ENCODE assay signal across 20 cellular contexts in the genomic region with DNA sequence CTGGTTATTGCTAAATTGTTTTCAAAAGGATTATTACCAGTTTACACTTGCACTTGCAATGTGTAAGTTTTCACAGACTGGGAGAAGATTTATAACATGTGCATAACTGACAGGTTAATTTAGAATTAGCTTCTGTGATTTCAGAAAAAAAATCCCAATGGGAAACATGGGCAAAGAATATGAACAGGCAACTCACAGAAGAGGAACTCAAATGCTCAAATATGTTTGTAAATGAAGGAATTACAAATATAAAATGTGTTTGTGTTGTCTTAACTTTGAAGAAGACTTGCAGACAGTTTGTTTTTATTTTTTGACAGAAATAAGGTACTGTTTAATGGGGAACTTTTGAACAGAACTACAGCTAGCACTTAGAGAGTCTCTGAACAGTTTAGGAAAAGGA. TPM values are rescaled to one million over a fixed set of nuclear protein-coding genes. Genes with fewer than 3 reads are reported as not detected.
DNase-seq lines count a peak whose midpoint lies in the region; TF ChIP-seq lines count a peak whose summit lies in the region.
"Had no signal": no experiment of that assay in that cellular context is flagged by ENCODE, and none has a peak within 500 bp of the region (broad histone marks: within the 10 kb centered on the region; RNA-seq: fewer than 3 reads in every experiment).

No MANE protein-coding gene starts in this region.

- intact Hi-C loops in esophagus muscularis mucosa (cut with DNase I): no loop called here

- H2BK5ac ChIP-seq in mesenchymal stem cell (ENCODE audit: low read depth, low read length, poor library complexity, severe bottlenecking): no peak overlapping the region

- no peak for TF ChIP-seq CTCF in HEK293 (tag by site-specific recombination; IDR thresholded peaks at IDR 0.05)
- TF ChIP-seq CTCF in esophagus muscularis mucosa (IDR thresholded peaks at IDR 0.05): no peak

- H3K36me3 ChIP-seq in HEK293 (ENCODE audit: control insufficient read depth in 2 of 2, insufficient read depth in 1 of 2, low read length in 2 of 2) (peaks cover 0 to 13% of the 10 kb centered on the region in 2 experiments; a peak in 1 of 3 replicates), SJSA1 (peaks cover 48% of the 10 kb centered on the region), mesenchymal stem cell (ENCODE audit: control insufficient read depth in 1 of 2, insufficient read depth in 2 of 2, low read depth in 1 of 2, low read length in 2 of 2) (peaks cover 6 to 18% of the 10 kb centered on the region in 2 experiments), skeletal muscle satellite cell (ENCODE audit: insufficient read depth, low read length) (peaks cover 5% of the 10 kb centered on the region), esophagus muscularis mucosa (peaks cover 0 to 15% (median 4%) of the 10 kb centered on the region in 4 donors)

- H3K4me3 ChIP-seq in HEK293 (ENCODE audit: low read depth, low read length) (no peak overlapping the region), SJSA1 (no peak overlapping the region), mesenchymal stem cell (ENCODE audit: insufficient read depth in 1 of 2, low read depth in 1 of 2, low read length in 2 of 2) (no peak overlapping the region), skeletal muscle satellite cell (ENCODE audit: low read length) (peak overlapping the region; percentile 39), esophagus muscularis mucosa (no peak overlapping the region)
- H3K4me3 ChIP-seq: GM12878 had no signal

- H2BK15ac ChIP-seq in mesenchymal stem cell (ENCODE audit: low read depth, poor library complexity, severe bottlenecking): no peak overlapping the region

- peaks cover 9% of the 10 kb centered on the region for H3K79me1 ChIP-seq in mesenchymal stem cell (replicated peaks; ENCODE audit: low read length, poor library complexity, severe bottlenecking)

- H3K27me3 ChIP-seq in SJSA1 (replicated peaks) (no peaks in the 10 kb centered on the region), mesenchymal stem cell (ENCODE audit: control insufficient read depth in 1 of 2, insufficient read depth in 1 of 2, low read length in 2 of 2) (no peaks in the 10 kb centered on the region), skeletal muscle satellite cell (ENCODE audit: control insufficient read depth, insufficient read depth, low read length) (no peaks in the 10 kb centered on the region), esophagus muscularis mucosa (no peaks in the 10 kb centered on the region)

- no peak overlapping the region for H2AK5ac ChIP-seq in mesenchymal stem cell (ENCODE audit: low read length, severe bottlenecking)

- no peak overlapping the region for H4K8ac ChIP-seq in mesenchymal stem cell (ENCODE audit: low read length)

- peaks cover 7% of the 10 kb centered on the region; the same call in 1 of the 2 replicates for H3K4me1 ChIP-seq in HEK293 (ENCODE audit: control insufficient read depth, insufficient read depth, low read length)
- peaks cover 85% of the 10 kb centered on the region for H3K4me1 ChIP-seq in SJSA1 (replicated peaks)
- peaks cover 1% of the 10 kb centered on the region for H3K4me1 ChIP-seq in mesenchymal stem cell (ENCODE audit: control insufficient read depth, insufficient read depth, low read depth, low read length)
- H3K4me1 ChIP-seq in skeletal muscle satellite cell (ENCODE audit: control insufficient read depth, insufficient read depth, low read length): peaks cover 61% of the 10 kb centered on the region
- peaks cover 17 to 48% (median 40%) of the 10 kb centered on the region in 4 donors for H3K4me1 ChIP-seq in esophagus muscularis mucosa

- H2BK120ac ChIP-seq in mesenchymal stem cell (ENCODE audit: low read depth, low read length): no peak overlapping the region

- H3K9ac ChIP-seq in mesenchymal stem cell (ENCODE audit: low read length) (no peak overlapping the region), skeletal muscle satellite cell (ENCODE audit: low read depth, low read length) (no peak overlapping the region)
- H3K9ac ChIP-seq: KMS-11 had no signal

- H2AFZ ChIP-seq in mesenchymal stem cell (ENCODE audit: low read depth, low read length): no peak overlapping the region

- no peak overlapping the region for H2BK12ac ChIP-seq in mesenchymal stem cell (ENCODE audit: low read length in 2 of 2)

- H3K14ac ChIP-seq in mesenchymal stem cell (ENCODE audit: low read length in 2 of 2): no peak overlapping the region

- CTCF ChIA-PET in HEK293 (lab: Yijun Ruan, JAX): interaction anchor here (0.6 to 0.7 kb wide), 3 partner anchors 163 to 1295 kb away, joined by 3 to 4 read pairs (median 4); no protein-coding TSS in a partner anchor

- H3K4me2 ChIP-seq in mesenchymal stem cell (ENCODE audit: low read length, poor library complexity, severe bottlenecking) (no peak overlapping the region), skeletal muscle satellite cell (ENCODE audit: low read length) (peak overlapping the region; percentile 65)
- H3K4me2 ChIP-seq: KMS-11 had no signal

- H3K27ac ChIP-seq in HEK293 (ENCODE audit: extremely low read depth, low read depth, low read length): no peak overlapping the region
- peak overlapping the region; percentile 94 for H3K27ac ChIP-seq in SJSA1
- peak overlapping the region; percentile 51 for H3K27ac ChIP-seq in mesenchymal stem cell (ENCODE audit: low read length, poor library complexity, severe bottlenecking)
- peak overlapping the region in 1 of 4 donors; percentile 67 for H3K27ac ChIP-seq in esophagus muscularis mucosa (replicated peaks in 1 of 4)
- H3K27ac ChIP-seq: KMS-11, RWPE1 had no signal

- POLR2A ChIA-PET in HEK293 (lab: Yijun Ruan, JAX): interaction anchor here (1.3 kb wide), 1 partner anchor 8 kb away, joined by 4 read pairs; a partner anchor contains a TSS

- DNase-seq in SJSA1 (ENCODE audit: low read depth in 1 of 2, low spot score in 2 of 2): no peak
- no peak for DNase-seq in mesenchymal stem cell
- no peak for DNase-seq in activated gamma-delta T cell treated with Interleukin-2 at 50 U/mL for 16 hours
- no peak for DNase-seq in NCI-H446 (lab: John Stamatoyannopoulos, UW)
- DNase-seq in esophagus muscularis mucosa (ENCODE audit: extremely low spot score): no peak
- DNase-seq: C1 segment of cervical spinal cord; CD4-positive, alpha-beta memory T cell; COR-L47; DMS 273 treated with DMSO at 0.1 percent for 48 hours; DMS79; GDM1; MM.1S; NCI-H2029 treated with DMSO at 0.1 percent for 48 hours; NCI-H69; SHP77 had no signal

- peak overlapping the region; percentile 28 to 77 for H3K18ac ChIP-seq in mesenchymal stem cell (ENCODE audit: low read depth in 1 of 2, low read length in 2 of 2)

- peak overlapping the region in 1 of 2 experiments; percentile 13 for H3K4ac ChIP-seq in mesenchymal stem cell (ENCODE audit: low read depth in 1 of 2, low read length in 2 of 2)

- no peak for TF ChIP-seq POLR2A in esophagus muscularis mucosa (IDR thresholded peaks at IDR 0.05; ENCODE audit: low read depth)

- H3K23ac ChIP-seq in mesenchymal stem cell (ENCODE audit: low read length in 2 of 2): no peak overlapping the region

- no peaks in the 10 kb centered on the region for H3K9me3 ChIP-seq in HEK293 (ENCODE audit: control insufficient read depth, insufficient read depth, low read depth, low read length)
- H3K9me3 ChIP-seq in SJSA1 (replicated peaks): no peaks in the 10 kb centered on the region
- H3K9me3 ChIP-seq in mesenchymal stem cell (ENCODE audit: control insufficient read depth, low read length): no peaks in the 10 kb centered on the region
- no peaks in the 10 kb centered on the region for H3K9me3 ChIP-seq in skeletal muscle satellite cell (replicated peaks; ENCODE audit: low read length)
- H3K9me3 ChIP-seq in esophagus muscularis mucosa: no peaks in the 10 kb centered on the region

- no peak for TF ChIP-seq EP300 in esophagus muscularis mucosa (IDR thresholded peaks at IDR 0.05)

- H4K91ac ChIP-seq in mesenchymal stem cell (ENCODE audit: low read length): no peak overlapping the region

TF ChIP-seq in HEK293, 187 proteins besides CTCF, POLR2A, EP300 and RAD21:
- TF ChIP-seq, protein P1, sequence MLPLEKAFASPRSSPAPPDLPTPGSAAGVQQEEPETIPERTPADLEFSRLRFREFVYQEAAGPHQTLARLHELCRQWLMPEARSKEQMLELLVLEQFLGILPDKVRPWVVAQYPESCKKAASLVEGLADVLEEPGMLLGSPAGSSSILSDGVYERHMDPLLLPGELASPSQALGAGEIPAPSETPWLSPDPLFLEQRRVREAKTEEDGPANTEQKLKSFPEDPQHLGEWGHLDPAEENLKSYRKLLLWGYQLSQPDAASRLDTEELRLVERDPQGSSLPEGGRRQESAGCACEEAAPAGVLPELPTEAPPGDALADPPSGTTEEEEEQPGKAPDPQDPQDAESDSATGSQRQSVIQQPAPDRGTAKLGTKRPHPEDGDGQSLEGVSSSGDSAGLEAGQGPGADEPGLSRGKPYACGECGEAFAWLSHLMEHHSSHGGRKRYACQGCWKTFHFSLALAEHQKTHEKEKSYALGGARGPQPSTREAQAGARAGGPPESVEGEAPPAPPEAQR (tag by site-specific recombination; IDR thresholded peaks at IDR 0.05): no peak
- TF ChIP-seq SETDB1 (IDR thresholded peaks at IDR 0.05; ENCODE audit: insufficient read length, low read length): peak; percentile 23
TF ChIP-seq in HEK293: peak in this region for 1.

RNA-seq across cellular contexts. Expression of a gene that starts 8.4 kb away (rescaled TPM):
- 123 and 129 TPM in 2 replicates for total RNA-seq in SJSA1 (2014; rRNA removed; shearing (Covaris generic))
- 32.4 TPM for polyA plus RNA-seq in mesenchymal stem cell (2013, experiment 1 of 2)
- polyA plus RNA-seq in mesenchymal stem cell (2013, experiment 2 of 2): 34.3 TPM
- 39.0 and 45.2 TPM in 2 replicates for total RNA-seq in skeletal muscle satellite cell (2012; rRNA removed)
- 10 to 100 TPM; 27.3 to 52.3 (median 33.4) TPM for total RNA-seq in esophagus muscularis mucosa

RNA-seq across cellular contexts. Expression of a gene that starts 22.4 kb away (rescaled TPM):
- 6.1 and 11.8 TPM in 2 replicates for total RNA-seq in SJSA1 (2014; rRNA removed; shearing (Covaris generic))
- 2.2 TPM for polyA plus RNA-seq in mesenchymal stem cell (2013, experiment 1 of 2)
- polyA plus RNA-seq in mesenchymal stem cell (2013, experiment 2 of 2): 2.3 TPM
- 0.66 and 0.76 TPM in 2 replicates for total RNA-seq in skeletal muscle satellite cell (2012; rRNA removed)
- 1 to 10 TPM; 4.3 to 5.9 (median 5.1) TPM for total RNA-seq in esophagus muscularis mucosa
